ENCODE assay signal across 10 cellular contexts in the genomic region with DNA sequence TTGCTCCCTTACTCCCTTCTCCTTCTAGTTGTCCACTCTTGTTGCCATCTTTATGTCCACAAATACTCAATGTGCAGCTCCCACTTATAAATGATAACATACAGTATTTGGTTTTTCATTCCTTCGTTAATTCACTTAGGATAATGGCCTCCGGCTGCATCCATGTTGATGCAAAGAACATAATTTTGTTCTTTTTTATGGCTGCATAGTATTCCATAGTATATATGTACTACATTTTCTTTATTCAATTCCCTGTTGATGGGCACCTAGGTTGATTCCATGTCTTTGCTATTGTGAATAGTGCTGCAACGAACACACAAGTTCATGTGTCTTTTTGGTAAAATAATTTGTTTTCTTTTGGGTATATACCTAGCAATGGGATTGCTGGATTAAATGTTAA. TPM values are rescaled to one million over a fixed set of nuclear protein-coding genes. Genes with fewer than 3 reads are reported as not detected.
"Had no signal": no experiment of that assay in that cellular context is flagged by ENCODE, and none has a peak within 500 bp of the region (broad histone marks: within the 10 kb centered on the region; RNA-seq: fewer than 3 reads in every experiment).

No MANE protein-coding gene starts in this region.

- DNase-seq: IMR-90, Karpas-422, KBM-7, KG1 had no signal

- H3K36me3 Mint-ChIP-seq: IgD-negative memory B cell had no signal

- H3K4me1 Mint-ChIP-seq: IgD-negative memory B cell had no signal

- H3K4me2 ChIP-seq: KMS-11 had no signal

- H3K9ac ChIP-seq: KMS-11 had no signal

- ATAC-seq: HepG2, K562 had no signal

- H3K27ac Mint-ChIP-seq: IgD-negative memory B cell had no signal

- H3K4me3 Mint-ChIP-seq: IgD-negative memory B cell had no signal

- H3K4me3 ChIP-seq: K562 had no signal

- H3K27ac ChIP-seq: HL-60, KMS-11 had no signal

- FAIRE-seq: HepG2, HTR-8/SVneo, K562 had no signal

- H3K27me3 Mint-ChIP-seq: IgD-negative memory B cell had no signal

RNA-seq across cellular contexts. Expression of gene P3H2, which starts 21.3 kb away (rescaled TPM):
- total RNA-seq: HepG2 had no signal
- polyA plus RNA-seq: HepG2, IgD-negative memory B cell had no signal
